9 cellular contexts compared by ENCODE assay signal in the genomic region with DNA sequence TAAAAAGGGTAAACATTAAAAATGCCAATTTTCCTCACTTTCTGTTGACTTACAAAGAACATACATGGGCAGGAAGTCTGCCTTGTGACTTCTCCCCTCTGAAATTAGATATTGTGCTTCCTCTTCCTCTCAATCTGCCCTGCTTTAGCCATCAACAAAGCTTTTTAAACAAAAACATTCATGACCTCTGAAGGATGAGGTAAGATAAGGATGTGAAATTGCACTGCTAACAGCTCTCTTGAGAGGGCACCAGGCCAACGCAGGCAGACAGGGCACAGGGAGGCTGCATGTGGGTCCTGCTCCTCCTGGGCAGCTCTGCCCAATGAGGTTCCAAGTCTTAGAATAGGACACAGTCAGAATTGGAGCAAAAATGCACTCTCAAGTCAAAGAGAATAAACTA.
A peak's percentile ranks its signal among the peaks of the same experiment; 100 is the strongest.
DNase-seq lines count a peak whose midpoint lies in the region; ATAC-seq, FAIRE-seq and TF ChIP-seq lines count a peak whose summit lies in the region.
"Had no signal": no experiment of that assay in that cellular context is flagged by ENCODE, and none has a peak within 500 bp of the region (broad histone marks: within the 10 kb centered on the region; RNA-seq: fewer than 3 reads in every experiment).

No MANE protein-coding gene starts in this region.

- 71 to 80% methylated on average over 1 of the region's 1 CpG for WGBS in pancreas, 2 donors

- no peaks in the 10 kb centered on the region for H3K9me3 ChIP-seq in Peyer's patch
- H3K9me3 ChIP-seq in pancreas = no peaks in the 10 kb centered on the region
- H3K9me3 ChIP-seq: ovary had no signal

- H3K4me3 ChIP-seq in AG10803 (ENCODE audit: low read length) (no peak overlapping the region), Peyer's patch (no peak overlapping the region), pancreas (no peak overlapping the region)
- H3K4me3 ChIP-seq: ovary had no signal

- H3K36me3 ChIP-seq in Peyer's patch (peaks cover 0 to 39% (median 0%) of the 10 kb centered on the region in 3 donors), pancreas (peaks cover 0 to 12% (median 0%) of the 10 kb centered on the region in 3 donors)
- H3K36me3 ChIP-seq: ovary had no signal

- peak overlapping the region; percentile 32 to 72 (median 66) for H3K27ac ChIP-seq in Peyer's patch
- peak overlapping the region in 1 of 4 donors; percentile 44 for H3K27ac ChIP-seq in pancreas
- H3K27ac ChIP-seq: ovary had no signal

- DNase-seq in AG10803 (ENCODE audit: low read depth) (peak; percentile 3), Peyer's patch (peak in 2 of 3 donors; percentile 65 to 81), pancreas (peak in 1 of 6 donors; percentile 34), NCI-H187 treated with DMSO at 0.1 percent for 48 hours (lab: John Stamatoyannopoulos, UW) (no peak), NCI-H524 (lab: John Stamatoyannopoulos, UW) (no peak)
- no peak for DNase-seq in effector memory CD8-positive, alpha-beta T cell

- H3K27ac Mint-ChIP-seq in effector memory CD8-positive, alpha-beta T cell = peak overlapping the region; percentile 54 to 82

- TF ChIP-seq POLR2A in Peyer's patch (IDR thresholded peaks at IDR 0.05) = no peak

- intact Hi-C loops in pancreas (cut with DNase I) = no loop called here

- H3K4me1 ChIP-seq in Peyer's patch (peaks cover 0 to 3% (median 0%) of the 10 kb centered on the region in 4 donors), pancreas (no peaks in the 10 kb centered on the region)

- no peaks in the 10 kb centered on the region for H3K9me3 Mint-ChIP-seq in effector memory CD8-positive, alpha-beta T cell

- H3K4me1 Mint-ChIP-seq in effector memory CD8-positive, alpha-beta T cell (ENCODE audit: low read depth in 2 of 2) = peaks cover 0 to 5% of the 10 kb centered on the region in 2 donors

- H3K27me3 ChIP-seq in Peyer's patch = no peaks in the 10 kb centered on the region
- H3K27me3 ChIP-seq in pancreas = no peaks in the 10 kb centered on the region
- H3K27me3 ChIP-seq: ovary had no signal

- FAIRE-seq in pancreas (lab: Jason Lieb, UNC) = no peak

- peaks cover 32% of the 10 kb centered on the region for H3K36me3 Mint-ChIP-seq in effector memory CD8-positive, alpha-beta T cell (ENCODE audit: insufficient read depth)

- peak; percentile 88 for ATAC-seq in GM21786 (IDR thresholded peaks at IDR 0.05; ENCODE audit: unreplicated experiment)
- ATAC-seq in effector memory CD8-positive, alpha-beta T cell (replicated peaks) = peak; percentile 70
- ATAC-seq in pancreas = peak in 3 of 4 donors; percentile 51 to 88 (median 86)
- ATAC-seq in HG03342 (IDR thresholded peaks at IDR 0.05; ENCODE audit: unreplicated experiment) = no peak

- H3K4me3 Mint-ChIP-seq in effector memory CD8-positive, alpha-beta T cell = no peak overlapping the region

- no peaks in the 10 kb centered on the region for H3K27me3 Mint-ChIP-seq in effector memory CD8-positive, alpha-beta T cell

- TF ChIP-seq CTCF in AG10803 (conservative IDR thresholded peaks at IDR 0.05; ENCODE audit: low read length) (no peak), Peyer's patch (IDR thresholded peaks at IDR 0.05) (no peak), pancreas (IDR thresholded peaks at IDR 0.05) (no peak)

Comparison
In these comparisons a context has a peak if more than half of its experiments do, and no peak if none do; other contexts are left out.
1. DNase-seq: peak in AG10803 (single experiment) and Peyer's patch (2 of 3); none in effector memory CD8-positive, alpha-beta T cell (0 of 3), NCI-H187 treated with DMSO at 0.1 percent for 48 hours (single experiment) and NCI-H524 (0 of 2).